1 cellular context compared by ENCODE assay signal in the genomic region with DNA sequence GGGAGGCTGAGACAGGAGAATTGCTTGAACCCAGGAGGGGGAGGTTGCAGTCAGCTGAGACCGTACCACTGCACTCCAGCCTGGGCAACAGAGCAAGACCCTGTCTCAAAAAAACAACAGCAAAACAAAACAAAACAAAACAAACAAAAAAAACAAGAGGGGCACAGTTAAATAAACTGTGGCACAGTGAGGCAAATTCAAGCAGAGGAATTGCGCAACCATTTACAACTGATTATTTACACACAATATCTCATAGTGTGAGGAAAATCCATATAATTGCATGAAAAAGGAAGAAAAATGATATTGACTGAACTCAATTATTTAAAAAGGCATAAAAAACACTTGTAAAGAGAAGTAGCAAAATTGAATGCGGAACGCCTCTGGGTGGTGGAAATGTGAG.
TF ChIP-seq lines count a peak whose summit lies in the region.

No MANE protein-coding gene starts in this region.

TF ChIP-seq in Ishikawa, 13 proteins besides CTCF, POLR2A, EP300 and RAD21 (continued from another document):
- TF ChIP-seq, protein P1, sequence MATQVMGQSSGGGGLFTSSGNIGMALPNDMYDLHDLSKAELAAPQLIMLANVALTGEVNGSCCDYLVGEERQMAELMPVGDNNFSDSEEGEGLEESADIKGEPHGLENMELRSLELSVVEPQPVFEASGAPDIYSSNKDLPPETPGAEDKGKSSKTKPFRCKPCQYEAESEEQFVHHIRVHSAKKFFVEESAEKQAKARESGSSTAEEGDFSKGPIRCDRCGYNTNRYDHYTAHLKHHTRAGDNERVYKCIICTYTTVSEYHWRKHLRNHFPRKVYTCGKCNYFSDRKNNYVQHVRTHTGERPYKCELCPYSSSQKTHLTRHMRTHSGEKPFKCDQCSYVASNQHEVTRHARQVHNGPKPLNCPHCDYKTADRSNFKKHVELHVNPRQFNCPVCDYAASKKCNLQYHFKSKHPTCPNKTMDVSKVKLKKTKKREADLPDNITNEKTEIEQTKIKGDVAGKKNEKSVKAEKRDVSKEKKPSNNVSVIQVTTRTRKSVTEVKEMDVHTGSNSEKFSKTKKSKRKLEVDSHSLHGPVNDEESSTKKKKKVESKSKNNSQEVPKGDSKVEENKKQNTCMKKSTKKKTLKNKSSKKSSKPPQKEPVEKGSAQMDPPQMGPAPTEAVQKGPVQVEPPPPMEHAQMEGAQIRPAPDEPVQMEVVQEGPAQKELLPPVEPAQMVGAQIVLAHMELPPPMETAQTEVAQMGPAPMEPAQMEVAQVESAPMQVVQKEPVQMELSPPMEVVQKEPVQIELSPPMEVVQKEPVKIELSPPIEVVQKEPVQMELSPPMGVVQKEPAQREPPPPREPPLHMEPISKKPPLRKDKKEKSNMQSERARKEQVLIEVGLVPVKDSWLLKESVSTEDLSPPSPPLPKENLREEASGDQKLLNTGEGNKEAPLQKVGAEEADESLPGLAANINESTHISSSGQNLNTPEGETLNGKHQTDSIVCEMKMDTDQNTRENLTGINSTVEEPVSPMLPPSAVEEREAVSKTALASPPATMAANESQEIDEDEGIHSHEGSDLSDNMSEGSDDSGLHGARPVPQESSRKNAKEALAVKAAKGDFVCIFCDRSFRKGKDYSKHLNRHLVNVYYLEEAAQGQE (IDR thresholded peaks at IDR 0.05; ENCODE audit: low read depth), result no peak
- TF ChIP-seq FOXM1 (IDR thresholded peaks at IDR 0.05; ENCODE audit: borderline replicate concordance, low read depth), result no peak
